7 cellular contexts compared by ENCODE assay signal in genomic region chr17:32995416-32995815, GRCh38. TPM values are rescaled to one million over a fixed set of nuclear protein-coding genes. Genes with fewer than 3 reads are reported as not detected.
"Had no signal": no experiment of that assay in that cellular context is flagged by ENCODE, and none has a peak within 500 bp of the region (broad histone marks: within the 10 kb centered on the region; RNA-seq: fewer than 3 reads in every experiment).

No MANE protein-coding gene starts in this region.

- H3K27ac ChIP-seq: HL-60 had no signal

- H2AFZ ChIP-seq: GM23338 had no signal

- DNase-seq: H9, HCEC 1CT had no signal

- H3K4me3 ChIP-seq: GM23338 had no signal

- H3K4me2 ChIP-seq: GM23338 had no signal

- ATAC-seq: GM23338, HepG2 had no signal

RNA-seq across cellular contexts. Expression of gene SPACA3, which starts 3.8 kb away (rescaled TPM):
- total RNA-seq: GM23338, H1, H9, HepG2, HT1080 had no signal
- polyA plus RNA-seq: GM23338, HepG2 had no signal
